ENCODE assay signal across 8 cellular contexts in genomic region chr2:85561280-85562212, GRCh38. TPM values are rescaled to one million over a fixed set of nuclear protein-coding genes. Genes with fewer than 3 reads are reported as not detected.
A peak's percentile ranks its signal among the peaks of the same experiment; 100 is the strongest.
DNase-seq lines count a peak whose midpoint lies in the region; ATAC-seq and TF ChIP-seq lines count a peak whose summit lies in the region.

TSS of gene GGCX (minus strand) at chr2:85561493. CDS start at chr2:85561428, 65 bp downstream.

- H3K4me3 ChIP-seq in Jurkat, Clone E6-1 (ENCODE audit: low read length) = peak within 1 kb of the TSS; percentile 66
- peak within 1 kb of the TSS; percentile 88 for H3K4me3 ChIP-seq in PC-3 (ENCODE audit: low read length)
- peak within 1 kb of the TSS; percentile 90 for H3K4me3 ChIP-seq in epithelial cell of proximal tubule (ENCODE audit: low read depth, low read length)
- peak within 1 kb of the TSS; percentile 90 to 98 for H3K4me3 ChIP-seq in mucosa of rectum (ENCODE audit: low read length in 2 of 2)

- peak within 1 kb of the TSS; percentile 94 for H2AFZ ChIP-seq in PC-3 (ENCODE audit: low read length)

- H3K79me2 ChIP-seq in PC-3 (ENCODE audit: low read length) = peaks cover 35% of the 10 kb centered on the region

- POLR2A ChIA-PET in PC-3 (lab: Charles Lee; ENCODE audit: unreplicated experiment) = interaction anchor here (0.6 to 0.8 kb wide), 2 partner anchors 57 to 591 kb away, joined by 3 read pairs; no protein-coding TSS in a partner anchor

- H3K9me3 ChIP-seq in PC-3 (ENCODE audit: low read length) (no peaks in the 10 kb centered on the region), mucosa of rectum (ENCODE audit: control insufficient read depth in 2 of 2, low read length in 2 of 2) (no peaks in the 10 kb centered on the region)

- H3K36me3 ChIP-seq in PC-3 (ENCODE audit: low read depth, low read length) (peaks cover 10% of the 10 kb centered on the region; the same call in 1 of the 2 replicates), mucosa of rectum (ENCODE audit: control insufficient read depth in 2 of 2, insufficient read depth in 2 of 2, low read length in 2 of 2) (peaks cover 13 to 14% of the 10 kb centered on the region in 2 donors)

- H4K20me1 ChIP-seq in PC-3 (ENCODE audit: low read length) = no peaks in the 10 kb centered on the region

- H3K4me1 ChIP-seq in PC-3 (ENCODE audit: insufficient read depth, low read length) = peaks cover 10% of the 10 kb centered on the region
- peaks cover 6% of the 10 kb centered on the region in 2 donors for H3K4me1 ChIP-seq in mucosa of rectum (ENCODE audit: control insufficient read depth in 2 of 2, insufficient read depth in 2 of 2, low read length in 2 of 2)

- intact Hi-C loops in PC-3 (cut with micrococcal nuclease) = loop anchor here (1.0 to 2.0 kb wide), 2 partner anchors 16 to 41 kb away; partner anchors contain the start of genes TMEM150A and VAMP8

- TSS peak; percentile 98 for BruUV-seq in PC-3 (replicated peaks; lab: Mats Ljungman, UMichigan)

- H3K9me2 ChIP-seq in PC-3 (replicated peaks; ENCODE audit: low read length) = no peaks in the 10 kb centered on the region

- H3K27ac ChIP-seq in PC-3 (ENCODE audit: low read length) (peak within 1 kb of the TSS; percentile 43), mucosa of rectum (ENCODE audit: low read depth in 2 of 2, low read length in 2 of 2) (peak within 1 kb of the TSS; percentile 86 to 88)

- peak within 1 kb of the TSS; percentile 84 for H3K9ac ChIP-seq in PC-3 (ENCODE audit: low read length)
- H3K9ac ChIP-seq in mucosa of rectum (ENCODE audit: low read depth in 1 of 2, low read length in 2 of 2) = peak within 1 kb of the TSS; percentile 87 to 98

- CTCF ChIA-PET in PC-3 (lab: Charles Lee) = interaction anchor here (0.6 to 1.1 kb wide), 2 partner anchors 10 to 76 kb away, joined by 3 to 8 read pairs; no protein-coding TSS in a partner anchor

- H3K27me3 ChIP-seq in PC-3 (ENCODE audit: low read length) (no peaks in the 10 kb centered on the region), mucosa of rectum (ENCODE audit: control insufficient read depth in 2 of 2, insufficient read depth in 2 of 2, low read length in 2 of 2) (no peaks in the 10 kb centered on the region)

- no peaks in the 10 kb centered on the region for H3F3A ChIP-seq in PC-3 (ENCODE audit: low read length, unreplicated experiment)

- peak within 1 kb of the TSS; percentile 92 for H3K4me2 ChIP-seq in PC-3 (ENCODE audit: low read length)

- peak; percentile 92 for DNase-seq in DMS114 treated with DMSO at 0.1 percent for 48 hours (lab: John Stamatoyannopoulos, UW; ENCODE audit: unreplicated experiment)
- DNase-seq in Jurkat, Clone E6-1 (ENCODE audit: low read depth, low spot score) = peak; percentile 93
- peak; percentile 96 for DNase-seq in PC-3
- DNase-seq in activated T-cell treated with anti-CD3 and anti-CD28 coated beads for 4 hours = peak; percentile 91
- DNase-seq in epithelial cell of proximal tubule (ENCODE audit: low read depth) = no peak
- peak; percentile 87 to 90 for DNase-seq in stimulated activated CD8-positive, alpha-beta memory T cell treated with anti-CD3 and anti-CD28 coated beads, Interleukin-4, amount 100 ng/mL, for 4 hours (ENCODE audit: low read depth in 2 of 2, low spot score in 1 of 2)

- no peak for TF ChIP-seq CTCF in PC-3 (conservative IDR thresholded peaks at IDR 0.05; ENCODE audit: low read depth, low read length)
- no peak for TF ChIP-seq CTCF in epithelial cell of proximal tubule (conservative IDR thresholded peaks at IDR 0.05; ENCODE audit: low read depth, low read length)

- ATAC-seq in GM21576 (IDR thresholded peaks at IDR 0.05; ENCODE audit: unreplicated experiment) = peak; percentile 83
- ATAC-seq in PC-3 = peak; percentile 95

RNA-seq across cellular contexts. Expression of gene GGCX, which starts in this region (rescaled TPM):
- 30.2 TPM for polyA plus RNA-seq in Jurkat, Clone E6-1 (2012; ENCODE audit: insufficient read depth, insufficient read length)
- 34.8 and 46.7 TPM in 2 replicates for total RNA-seq in PC-3 (2014; rRNA removed)
- 35.1 and 58.2 TPM in 2 replicates for total RNA-seq in epithelial cell of proximal tubule
